ENCODE assay signal across 17 cellular contexts in the genomic region with DNA sequence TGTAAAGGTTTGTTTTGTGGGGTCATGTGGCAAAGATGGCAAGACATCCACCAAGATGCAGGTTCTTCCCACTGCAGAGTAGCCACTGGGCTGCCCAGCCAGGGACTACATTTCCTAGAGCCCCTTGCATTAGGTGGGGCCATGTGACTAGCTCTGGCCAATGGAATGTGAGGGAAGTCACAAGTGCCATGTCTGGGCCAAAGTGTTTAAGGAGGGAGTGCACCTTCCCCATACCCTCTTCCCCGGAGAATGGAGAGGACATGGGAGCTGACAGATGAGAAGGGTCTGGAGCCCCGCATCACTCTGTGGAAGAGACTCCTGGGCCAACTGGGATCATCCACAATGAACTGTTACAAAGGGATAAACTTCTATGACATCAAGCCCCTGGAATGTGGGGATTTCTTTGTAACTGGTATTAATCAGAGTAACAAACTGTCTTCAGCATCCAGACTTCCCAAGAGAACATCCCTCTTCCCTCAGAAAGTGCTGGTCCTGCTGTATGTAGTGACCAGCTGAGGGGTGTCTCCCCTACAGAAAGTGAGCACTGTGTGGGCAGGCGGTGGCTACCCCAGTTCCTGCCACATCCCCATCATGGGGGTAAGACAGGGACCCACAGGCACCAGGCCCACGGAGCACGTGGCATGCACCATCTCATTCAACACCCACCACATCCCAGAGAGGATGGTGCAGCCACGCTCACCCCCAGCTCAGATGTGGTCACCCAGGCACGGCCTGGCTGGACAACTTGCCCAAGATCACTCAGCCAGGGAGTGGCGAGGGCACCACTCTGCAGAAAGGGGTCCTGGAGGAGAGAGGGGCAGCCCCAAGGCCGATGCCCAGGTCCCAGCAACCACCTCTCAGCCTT. TPM values are rescaled to one million over a fixed set of nuclear protein-coding genes. Genes with fewer than 3 reads are reported as not detected.
DNase-seq lines count a peak whose midpoint lies in the region; ATAC-seq and TF ChIP-seq lines count a peak whose summit lies in the region.
"Had no signal": no experiment of that assay in that cellular context is flagged by ENCODE, and none has a peak within 500 bp of the region (broad histone marks: within the 10 kb centered on the region; RNA-seq: fewer than 3 reads in every experiment).

No MANE protein-coding gene starts in this region.

- H3K4me3 Mint-ChIP-seq in H9 (no peak overlapping the region), endodermal cell (no peak overlapping the region), progenitor cell of endocrine pancreas (ENCODE audit: low read depth) (no peak overlapping the region)
- H3K4me3 Mint-ChIP-seq: activated CD4-positive, alpha-beta memory T cell treated with anti-CD3 and anti-CD28 coated beads, Interleukin-2, amount 10 ng/mL, durations not matched to agents 7 days and 5 days; HFFc6; memory B cell; nephron had no signal

- H3K79me2 ChIP-seq in H9 (ENCODE audit: insufficient read depth, low read length): no peaks in the 10 kb centered on the region

- H3K18ac ChIP-seq in H9 (ENCODE audit: insufficient read length, low read depth, low read length): no peak overlapping the region

- H3K9me3 Mint-ChIP-seq in H9: no peaks in the 10 kb centered on the region; a peak in 2 of 5 replicates
- no peaks in the 10 kb centered on the region for H3K9me3 Mint-ChIP-seq in endodermal cell
- peaks cover 3% of the 10 kb centered on the region for H3K9me3 Mint-ChIP-seq in progenitor cell of endocrine pancreas (ENCODE audit: low read depth)
- H3K9me3 Mint-ChIP-seq: activated CD4-positive, alpha-beta memory T cell treated with anti-CD3 and anti-CD28 coated beads, Interleukin-2, amount 10 ng/mL, durations not matched to agents 7 days and 5 days; activated T-helper 2 cell treated with anti-CD3 and anti-CD28 coated beads, Interferon-gamma antibody, Interleukin-2, Interleukin-4, amounts not matched to agents 10 μg/mL and 5 μg/mL and 100 μg/mL, durations not matched to agents 14 hours and 24 hours and 36 hours; HFFc6 had no signal

- DNase-seq in H9: peak; percentile 33
- DNase-seq in endodermal cell: peak; percentile 62
- peak; percentile 4 for DNase-seq in progenitor cell of endocrine pancreas (ENCODE audit: low spot score, unreplicated experiment)
- no peak for DNase-seq in stimulated activated CD4-positive, alpha-beta T cell treated with anti-CD3 and anti-CD28 coated beads, Interleukin-15, amount 100 ng/mL, for 24 hours
- no peak for DNase-seq in left lung
- no peak for DNase-seq in activated T-cell treated with anti-CD3 and anti-CD28 coated beads for 4 hours
- DNase-seq in retina: no peak
- DNase-seq: activated CD4-positive, alpha-beta memory T cell treated with anti-CD3 and anti-CD28 coated beads, Interleukin-2, amount 10 ng/mL, durations not matched to agents 7 days and 5 days; BE2C; HFFc6; MV-4-11; NCI-H2081 treated with DMSO at 0.1 percent for 48 hours had no signal

- no peak overlapping the region for H4K91ac ChIP-seq in H9 (ENCODE audit: insufficient read length, low read depth, low read length)

- no peak overlapping the region for H3K4me3 ChIP-seq in endodermal cell (ENCODE audit: low read length)
- no peak overlapping the region for H3K4me3 ChIP-seq in left lung

- H3K9ac ChIP-seq in H9 (ENCODE audit: extremely low read depth, insufficient read length, low read length) (no peak overlapping the region), endodermal cell (ENCODE audit: extremely low read depth, low read length, poor library complexity, severe bottlenecking) (no peak overlapping the region)

- H3K4me2 ChIP-seq in H9 (ENCODE audit: insufficient read depth, insufficient read length, low read length): no peak overlapping the region

- H2BK5ac ChIP-seq in H9 (ENCODE audit: insufficient read length, low read length): no peak overlapping the region

- no peak overlapping the region for H2AK5ac ChIP-seq in H9 (ENCODE audit: insufficient read length, low read length)

- H2AFZ ChIP-seq in H9 (ENCODE audit: low read length): no peak overlapping the region

- H4K5ac ChIP-seq in H9 (ENCODE audit: insufficient read length, low read depth, low read length): no peak overlapping the region

- no peaks in the 10 kb centered on the region for H3K79me1 ChIP-seq in H9 (ENCODE audit: insufficient read depth, low read depth, low read length, poor library complexity, severe bottlenecking)

- H3K23ac ChIP-seq in H9 (ENCODE audit: insufficient read length, low read depth, low read length): no peak overlapping the region

- ATAC-seq in left lung: no peak

- no peak for TF ChIP-seq CTCF in C4-2B (conservative IDR thresholded peaks at IDR 0.05)
- TF ChIP-seq CTCF in H9 (conservative IDR thresholded peaks at IDR 0.05): no peak
- no peak for TF ChIP-seq CTCF in endodermal cell (conservative IDR thresholded peaks at IDR 0.05)
- TF ChIP-seq CTCF in progenitor cell of endocrine pancreas (IDR thresholded peaks at IDR 0.05; ENCODE audit: unreplicated experiment): no peak
- no peak for TF ChIP-seq CTCF in left lung (IDR thresholded peaks at IDR 0.05)

- no peak overlapping the region for H2BK120ac ChIP-seq in H9 (ENCODE audit: low read depth, low read length, poor library complexity, severe bottlenecking)

- H3K9me3 ChIP-seq in H9 (ENCODE audit: control insufficient read depth, low read depth, low read length) (no peaks in the 10 kb centered on the region), endodermal cell (ENCODE audit: control insufficient read depth, low read length) (no peaks in the 10 kb centered on the region), left lung (peaks cover 0 to 5% of the 10 kb centered on the region in 2 donors)
- H3K9me3 ChIP-seq: BE2C had no signal

- no peaks in the 10 kb centered on the region for H3K23me2 ChIP-seq in H9 (ENCODE audit: insufficient read length, low read depth, low read length, poor library complexity, severe bottlenecking)

- no peak overlapping the region for H2BK15ac ChIP-seq in H9 (ENCODE audit: low read depth, low read length)

- H4K8ac ChIP-seq in H9 (replicated peaks; ENCODE audit: insufficient read length, low read depth, low read length): no peak overlapping the region

- H3K56ac ChIP-seq in H9 (ENCODE audit: insufficient read length, low read depth, low read length): no peak overlapping the region

- no peaks in the 10 kb centered on the region for H4K20me1 ChIP-seq in H9 (ENCODE audit: control insufficient read depth, insufficient read depth, insufficient read length)

- H3T11ph ChIP-seq in H9 (ENCODE audit: low read length): no peak overlapping the region

- H3K27me3 Mint-ChIP-seq in H9 (ENCODE audit: low read depth) (peaks cover 5% of the 10 kb centered on the region; the same call in 1 of the 2 replicates), endodermal cell (ENCODE audit: insufficient read depth) (no peaks in the 10 kb centered on the region), progenitor cell of endocrine pancreas (peaks cover 41% of the 10 kb centered on the region)

- intact Hi-C loops in left lung (cut with DNase I): no loop called here

- no peak overlapping the region for H2BK12ac ChIP-seq in H9 (ENCODE audit: insufficient read length, low read depth, low read length)

- H3K4me1 Mint-ChIP-seq in H9 (peaks cover 18% of the 10 kb centered on the region in 2 experiments), endodermal cell (peaks cover 14% of the 10 kb centered on the region), progenitor cell of endocrine pancreas (ENCODE audit: low read depth) (no peaks in the 10 kb centered on the region)
- H3K4me1 Mint-ChIP-seq: activated CD4-positive, alpha-beta memory T cell treated with anti-CD3 and anti-CD28 coated beads, Interleukin-2, amount 10 ng/mL, durations not matched to agents 7 days and 5 days; memory B cell; nephron had no signal

- H3K14ac ChIP-seq in H9 (ENCODE audit: insufficient read depth, low read length): no peak overlapping the region; the same call in 1 of the 2 replicates

- H3K27me3 ChIP-seq in H9 (ENCODE audit: insufficient read depth, low read length) (no peaks in the 10 kb centered on the region), endodermal cell (ENCODE audit: control insufficient read depth, insufficient read depth, low read length, poor library complexity, severe bottlenecking) (no peaks in the 10 kb centered on the region), left lung (peaks cover 0 to 72% of the 10 kb centered on the region in 2 donors)
- H3K27me3 ChIP-seq: BE2C had no signal

- H3K27ac Mint-ChIP-seq in H9: no peak overlapping the region; a peak in 1 of 7 replicates
- H3K27ac Mint-ChIP-seq in endodermal cell: no peak overlapping the region
- H3K27ac Mint-ChIP-seq in progenitor cell of endocrine pancreas: no peak overlapping the region
- H3K27ac Mint-ChIP-seq: activated CD4-positive, alpha-beta memory T cell treated with anti-CD3 and anti-CD28 coated beads, Interleukin-2, amount 10 ng/mL, durations not matched to agents 7 days and 5 days; activated T-helper 2 cell treated with anti-CD3 and anti-CD28 coated beads, Interferon-gamma antibody, Interleukin-2, Interleukin-4, amounts not matched to agents 10 μg/mL and 5 μg/mL and 100 μg/mL, durations not matched to agents 14 hours and 24 hours and 36 hours; HFFc6; memory B cell; nephron had no signal

- H3K36me3 ChIP-seq in endodermal cell (ENCODE audit: control insufficient read depth, insufficient read depth, low read length): no peaks in the 10 kb centered on the region
- no peaks in the 10 kb centered on the region for H3K36me3 ChIP-seq in left lung
- H3K36me3 ChIP-seq: BE2C had no signal

- H3K36me3 Mint-ChIP-seq in H9 (ENCODE audit: insufficient read depth in 1 of 3, low read depth in 3 of 3) (no peaks in the 10 kb centered on the region), endodermal cell (ENCODE audit: low read depth) (peaks cover 7% of the 10 kb centered on the region), progenitor cell of endocrine pancreas (ENCODE audit: insufficient read depth) (no peaks in the 10 kb centered on the region)
- H3K36me3 Mint-ChIP-seq: memory B cell had no signal

- H2BK20ac ChIP-seq in H9 (ENCODE audit: low read depth, low read length, poor library complexity, severe bottlenecking): no peak overlapping the region

- no peak overlapping the region for H3K4ac ChIP-seq in H9 (ENCODE audit: low read depth, low read length)

- H3K27ac ChIP-seq in C4-2B (0 out of 2 replicates have a peak overlapping the region, but pooled peaks have one; percentile 43), H9 (ENCODE audit: insufficient read length, low read depth, low read length) (no peak overlapping the region), endodermal cell (ENCODE audit: low read depth, low read length) (no peak overlapping the region), left lung (no peak overlapping the region)
- H3K27ac ChIP-seq: epithelial cell of prostate had no signal

- no peaks in the 10 kb centered on the region for H3K4me1 ChIP-seq in H9 (ENCODE audit: insufficient read depth, low read length)
- peaks cover 5% of the 10 kb centered on the region for H3K4me1 ChIP-seq in endodermal cell (ENCODE audit: control insufficient read depth, insufficient read depth, low read length)
- no peaks in the 10 kb centered on the region for H3K4me1 ChIP-seq in left lung
- H3K4me1 ChIP-seq: BE2C had no signal

- WGBS in H9 (ENCODE audit: extremely low coverage, insufficient read length, low lambda C conversion rate): no CpG with 5 or more reads among the region's 9 CpGs
- WGBS in endodermal cell (ENCODE audit: insufficient coverage in 1 of 2, insufficient read length in 1 of 2), 2 experiments: 84 to 100% methylated on average over 1 to 9 of the region's 9 CpGs

RNA-seq across cellular contexts. Expression of a gene that starts 10.9 kb away (rescaled TPM):
- total RNA-seq in H9 (2021): 8.1 and 8.6 TPM in 2 replicates
- 10 to 100 TPM in 1 of 2 donors, 1 to 10 TPM in 1; 4.4 to 19.2 TPM for total RNA-seq in endodermal cell
- 2.1 TPM for polyA plus RNA-seq in endodermal cell (2013, experiment 1 of 2)
- polyA plus RNA-seq in endodermal cell (2013, experiment 2 of 2): 1.2 TPM
- total RNA-seq in progenitor cell of endocrine pancreas: 0.19 and 0.29 TPM in 2 replicates
- total RNA-seq in left lung: under 1 TPM in 1 of 2 donors, not detected in 1; 0.35 TPM
- total RNA-seq: activated CD4-positive, alpha-beta memory T cell treated with anti-CD3 and anti-CD28 coated beads, Interleukin-2, amount 10 ng/mL, durations not matched to agents 7 days and 5 days; activated T-helper 2 cell treated with anti-CD3 and anti-CD28 coated beads, Interferon-gamma antibody, Interleukin-2, Interleukin-4, amounts not matched to agents 10 μg/mL and 5 μg/mL and 100 μg/mL, durations not matched to agents 14 hours and 24 hours and 36 hours had no signal

Comparison
In these comparisons a context has a peak if more than half of its experiments do, and no peak if none do; other contexts are left out.
1. DNase-seq: peak in H9 (single experiment), endodermal cell (single experiment) and progenitor cell of endocrine pancreas (single experiment); none in stimulated activated CD4-positive, alpha-beta T cell treated with anti-CD3 and anti-CD28 coated beads, Interleukin-15, amount 100 ng/mL, for 24 hours (single experiment), left lung (0 of 2), activated T-cell treated with anti-CD3 and anti-CD28 coated beads for 4 hours (single experiment) and retina (single experiment).